24 cellular contexts compared by ENCODE assay signal in the genomic region with DNA sequence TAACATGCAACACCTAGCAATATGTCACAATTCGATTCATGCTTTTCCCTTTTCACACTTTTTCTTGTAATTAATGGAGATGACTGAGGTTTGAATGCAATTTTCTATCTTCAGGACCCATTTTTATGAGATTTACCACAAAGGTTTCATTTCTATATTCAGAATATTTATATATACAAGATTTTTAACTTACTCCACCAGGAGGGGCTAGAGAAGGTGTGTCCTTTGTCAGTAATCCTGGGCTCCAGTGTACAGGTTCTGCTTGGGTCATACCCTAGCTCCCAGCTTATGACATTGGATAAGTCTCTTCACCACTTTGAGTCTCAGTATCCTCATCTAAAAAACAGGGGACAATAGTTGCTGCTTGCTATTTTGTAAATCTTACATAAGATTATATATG.
DNase-seq lines count a peak whose midpoint lies in the region; ATAC-seq, FAIRE-seq and TF ChIP-seq lines count a peak whose summit lies in the region.
"Had no signal": no experiment of that assay in that cellular context is flagged by ENCODE, and none has a peak within 500 bp of the region (broad histone marks: within the 10 kb centered on the region; RNA-seq: fewer than 3 reads in every experiment).

No MANE protein-coding gene starts in this region.

- TF ChIP-seq CTCF in SK-N-SH (IDR thresholded peaks at IDR 0.05) (peak; percentile 20), endothelial cell of umbilical vein (IDR thresholded peaks at IDR 0.05; ENCODE audit: extremely low read depth in 1 of 2, insufficient read depth in 1 of 2, low read depth in 1 of 2, low read length in 2 of 2) (no peak), retinal pigment epithelial cell (conservative IDR thresholded peaks at IDR 0.05; ENCODE audit: low read depth, low read length) (peak; percentile 37), Caco-2 (IDR thresholded peaks at IDR 0.05; ENCODE audit: insufficient read depth in 1 of 2, low read depth in 1 of 2, low read length in 1 of 2, severe bottlenecking in 1 of 2, unreplicated experiment in 1 of 2) (no peak)

- FAIRE-seq in endothelial cell of umbilical vein (lab: Jason Lieb, UNC) = no peak
- FAIRE-seq: GM12878, kidney had no signal

- H3K4me1 Mint-ChIP-seq in Caco-2 (ENCODE audit: low read depth, unreplicated experiment) = no peaks in the 10 kb centered on the region
- H3K4me1 Mint-ChIP-seq: central memory CD8-positive, alpha-beta T cell had no signal

- BruUV-seq in endothelial cell of umbilical vein (replicated peaks; lab: Mats Ljungman, UMichigan) (no TSS peak), Caco-2 (replicated peaks; lab: Mats Ljungman, UMichigan) (no TSS peak)

- no peaks in the 10 kb centered on the region for H3K79me2 ChIP-seq in SK-N-SH (ENCODE audit: insufficient read depth)
- H3K79me2 ChIP-seq in endothelial cell of umbilical vein (ENCODE audit: control insufficient read depth, insufficient read depth, low read length) = no peaks in the 10 kb centered on the region

- intact Hi-C loops in endothelial cell of umbilical vein (cut with micrococcal nuclease) = loop anchor here (1.0 to 2.0 kb wide), 2 partner anchors 226 to 260 kb away; no protein-coding TSS in a partner anchor
- intact Hi-C loops in Caco-2 (cut with micrococcal nuclease; ENCODE audit: unreplicated experiment) = loop anchor here (10.0 kb wide), 1 partner anchor 260 kb away; no protein-coding TSS in a partner anchor

- no peaks in the 10 kb centered on the region for H3K36me3 Mint-ChIP-seq in Caco-2 (ENCODE audit: insufficient read depth, unreplicated experiment)

- H3K9me2 ChIP-seq in SK-N-SH = no peaks in the 10 kb centered on the region

- H3K4me3 ChIP-seq in SK-N-SH (ENCODE audit: low read depth in 2 of 2, low read length in 1 of 2) (no peak overlapping the region), endothelial cell of umbilical vein (replicated peaks in 1 of 3; ENCODE audit: insufficient read depth in 1 of 3, low read depth in 1 of 3, low read length in 3 of 3) (no peak overlapping the region), retinal pigment epithelial cell (ENCODE audit: low read length) (no peak overlapping the region), Caco-2 (ENCODE audit: low read depth, low read length) (no peak overlapping the region)
- H3K4me3 ChIP-seq: BLaER1 treated with 17β-estradiol and CSF1 and Interleukin-3, amounts not matched to agents 10 nM and 100 nM; GM12878; lower lobe of right lung; psoas muscle; testis; vagina had no signal

- H3K4me1 ChIP-seq in SK-N-SH (ENCODE audit: control insufficient read depth in 1 of 2, insufficient read depth in 2 of 2, low read depth in 1 of 2, low read length in 1 of 2) (no peaks in the 10 kb centered on the region; a peak in 1 of 4 replicates), endothelial cell of umbilical vein (ENCODE audit: control insufficient read depth, extremely low read depth, insufficient read depth, low read length) (no peaks in the 10 kb centered on the region), Caco-2 (no peaks in the 10 kb centered on the region)
- H3K4me1 ChIP-seq: BLaER1 treated with 17β-estradiol and CSF1 and Interleukin-3, amounts not matched to agents 10 nM and 100 nM; lower lobe of right lung; psoas muscle; testis; vagina had no signal

- CTCF ChIA-PET in SK-N-SH (lab: Yijun Ruan, JAX) = no interaction called here
- CTCF ChIA-PET in endothelial cell of umbilical vein (lab: Charles Lee) = interaction anchor here (1.1 to 2.4 kb wide), 2 partner anchors 60 to 261 kb away, joined by 3 to 10 read pairs; no protein-coding TSS in a partner anchor
- CTCF ChIA-PET in Caco-2 (lab: Charles Lee) = no interaction called here

- dilution Hi-C loops in endothelial cell of umbilical vein (cut with MboI; ENCODE audit: extremely low pct_ligation_motif_present, low sequenced_read_pairs) = no loop called here

- H4K20me1 ChIP-seq in SK-N-SH (ENCODE audit: insufficient read depth) (no peaks in the 10 kb centered on the region), endothelial cell of umbilical vein (replicated peaks; ENCODE audit: control insufficient read depth, extremely low read depth, insufficient read depth, low read length) (no peaks in the 10 kb centered on the region)
- H4K20me1 ChIP-seq: BLaER1 treated with 17β-estradiol and CSF1 and Interleukin-3, amounts not matched to agents 10 nM and 100 nM had no signal

- H3K27me3 ChIP-seq in SK-N-SH (ENCODE audit: insufficient read depth) (no peaks in the 10 kb centered on the region), endothelial cell of umbilical vein (ENCODE audit: control insufficient read depth in 2 of 2, insufficient read depth in 2 of 2, low read length in 2 of 2) (peaks cover 0 to 4% of the 10 kb centered on the region in 2 experiments), Caco-2 (replicated peaks; ENCODE audit: control insufficient read depth, insufficient read depth, low read length) (no peaks in the 10 kb centered on the region)
- H3K27me3 ChIP-seq: BLaER1 treated with 17β-estradiol and CSF1 and Interleukin-3, amounts not matched to agents 10 nM and 100 nM; testis; vagina had no signal

- TF ChIP-seq RAD21 in SK-N-SH (IDR thresholded peaks at IDR 0.05; ENCODE audit: low read length) = no peak

- H3K9me1 ChIP-seq in endothelial cell of umbilical vein (replicated peaks; ENCODE audit: control insufficient read depth, extremely low read depth, insufficient read depth, low read length) = no peaks in the 10 kb centered on the region

- H3K9me3 ChIP-seq in SK-N-SH = no peaks in the 10 kb centered on the region
- H3K9me3 ChIP-seq in endothelial cell of umbilical vein (replicated peaks; ENCODE audit: control insufficient read depth, insufficient read depth, low read length) = no peaks in the 10 kb centered on the region
- H3K9me3 ChIP-seq in Caco-2 = no peaks in the 10 kb centered on the region
- H3K9me3 ChIP-seq: lower lobe of right lung, psoas muscle, testis, vagina had no signal

- H3K4me2 ChIP-seq in SK-N-SH = no peak overlapping the region
- H3K4me2 ChIP-seq in endothelial cell of umbilical vein (ENCODE audit: insufficient read depth, low read length) = no peak overlapping the region
- H3K4me2 ChIP-seq: BLaER1 treated with 17β-estradiol and CSF1 and Interleukin-3, amounts not matched to agents 10 nM and 100 nM; KMS-11 had no signal

- 9% methylated on average over 1 of the region's 1 CpG for WGBS in SK-N-SH (ENCODE audit: low lambda C conversion rate)

- POLR2A ChIA-PET in SK-N-SH (lab: Yijun Ruan, JAX) (no interaction called here), endothelial cell of umbilical vein (lab: Charles Lee) (no interaction called here), Caco-2 (lab: Charles Lee) (no interaction called here)

- TF ChIP-seq EP300 in SK-N-SH (IDR thresholded peaks at IDR 0.05; ENCODE audit: borderline replicate concordance in 1 of 2, low read depth in 1 of 2, low read length in 1 of 2) = no peak

- DNase-seq in SK-N-SH (no peak), RPMI8226 (peak; percentile 25), endothelial cell of umbilical vein (ENCODE audit: low read depth, low spot score) (peak; percentile 2), retinal pigment epithelial cell (ENCODE audit: low read depth) (no peak), Caco-2 (no peak), EL (no peak), cerebellar cortex (ENCODE audit: low spot score) (no peak)
- DNase-seq: activated naive CD4-positive, alpha-beta T cell treated with Interleukin-2 at 50 U/mL for 16 hours; activated T-cell treated with anti-CD3 and anti-CD28 coated beads, Interleukin-2, amount 50 U/mL, for 48 hours; anterior cingulate cortex; kidney; lower lobe of right lung; NCI-H1694 treated with DMSO at 0.1 percent for 48 hours; NCI-H345; psoas muscle; stimulated activated naive CD4-positive, alpha-beta T cell; testis had no signal

- H3K4me3 Mint-ChIP-seq in Caco-2 (ENCODE audit: unreplicated experiment) = no peak overlapping the region
- H3K4me3 Mint-ChIP-seq: central memory CD8-positive, alpha-beta T cell had no signal

- no peak for ATAC-seq in SK-N-SH treated with all-trans-retinoic acid at 6 μM for 48 hours
- ATAC-seq: GM12878, HCT116, lower lobe of right lung, psoas muscle had no signal

- H3K9me3 Mint-ChIP-seq in Caco-2 (ENCODE audit: unreplicated experiment) = no peaks in the 10 kb centered on the region
- H3K9me3 Mint-ChIP-seq: central memory CD8-positive, alpha-beta T cell had no signal

- peaks cover 18% of the 10 kb centered on the region for H3K27me3 Mint-ChIP-seq in Caco-2 (ENCODE audit: insufficient read depth, unreplicated experiment)
- H3K27me3 Mint-ChIP-seq: central memory CD8-positive, alpha-beta T cell had no signal

- H3K36me3 ChIP-seq in SK-N-SH (replicated peaks in 1 of 2; ENCODE audit: control insufficient read depth in 1 of 2, insufficient read depth in 2 of 2, low read length in 1 of 2) = no peaks in the 10 kb centered on the region
- no peaks in the 10 kb centered on the region for H3K36me3 ChIP-seq in endothelial cell of umbilical vein (ENCODE audit: control insufficient read depth in 2 of 2, extremely low read depth in 1 of 2, insufficient read depth in 2 of 2, low read length in 2 of 2)
- H3K36me3 ChIP-seq in Caco-2 (ENCODE audit: control insufficient read depth, insufficient read depth, low read length) = no peaks in the 10 kb centered on the region
- H3K36me3 ChIP-seq: BLaER1 treated with 17β-estradiol and CSF1 and Interleukin-3, amounts not matched to agents 10 nM and 100 nM; lower lobe of right lung; vagina had no signal

- H3K27ac ChIP-seq in SK-N-SH (ENCODE audit: low read depth in 2 of 2, low read length in 1 of 2) (no peak overlapping the region), endothelial cell of umbilical vein (ENCODE audit: insufficient read depth, low read depth, low read length) (no peak overlapping the region)
- H3K27ac ChIP-seq: BLaER1 treated with 17β-estradiol and CSF1 and Interleukin-3, amounts not matched to agents 10 nM and 100 nM; KMS-11; lower lobe of right lung; psoas muscle; testis; vagina had no signal

- H3K9ac ChIP-seq in SK-N-SH = no peak overlapping the region
- H3K9ac ChIP-seq in endothelial cell of umbilical vein (replicated peaks; ENCODE audit: extremely low read depth, insufficient read depth, low read length) = no peak overlapping the region
- H3K9ac ChIP-seq: BLaER1 treated with 17β-estradiol and CSF1 and Interleukin-3, amounts not matched to agents 10 nM and 100 nM; KMS-11 had no signal

- no peak overlapping the region for H2AFZ ChIP-seq in SK-N-SH (ENCODE audit: low read depth)
- H2AFZ ChIP-seq in endothelial cell of umbilical vein (ENCODE audit: low read depth, low read length) = no peak overlapping the region

- H3K27ac Mint-ChIP-seq in Caco-2 (ENCODE audit: unreplicated experiment) = no peak overlapping the region

- no peak for TF ChIP-seq POLR2A in endothelial cell of umbilical vein (IDR thresholded peaks at IDR 0.05; ENCODE audit: low read depth, low read length)

- H3F3A ChIP-seq in SK-N-SH (replicated peaks; ENCODE audit: insufficient read depth) = no peaks in the 10 kb centered on the region

TF ChIP-seq in SK-N-SH, 30 proteins besides CTCF, POLR2A, EP300 and RAD21 (continues in another document):
- no peak for TF ChIP-seq RFX5 (IDR thresholded peaks at IDR 0.05; ENCODE audit: low read length)

TF ChIP-seq in SK-N-SH treated with all-trans-retinoic acid at 6 μM for 48 hours, 23 proteins besides CTCF, POLR2A, EP300 and RAD21 (continues in another document):
- TF ChIP-seq ZFP30 (CRISPR knock-in tag; IDR thresholded peaks at IDR 0.05) = no peak
- no peak for TF ChIP-seq TCF4 (CRISPR knock-in tag; IDR thresholded peaks at IDR 0.05; ENCODE audit: borderline replicate concordance)

TF ChIP-seq in endothelial cell of umbilical vein, 7 proteins besides CTCF, POLR2A, EP300 and RAD21 (continues in another document):
- no peak for TF ChIP-seq POLR2AphosphoS5 (IDR thresholded peaks at IDR 0.05; ENCODE audit: insufficient read depth, low read depth, low read length)

Comparison
In these comparisons a context has a peak if more than half of its experiments do, and no peak if none do; other contexts are left out.
1. DNase-seq: peak in RPMI8226 (single experiment) and endothelial cell of umbilical vein (single experiment); none in SK-N-SH (single experiment), retinal pigment epithelial cell (single experiment), Caco-2 (0 of 2), EL (single experiment) and cerebellar cortex (single experiment).
2. CTCF ChIP-seq: peak in SK-N-SH (single experiment) and retinal pigment epithelial cell (single experiment); none in endothelial cell of umbilical vein (0 of 2) and Caco-2 (0 of 2).